Comparison of ENCODE assay signal across 9 cellular contexts in genomic region chr3:49005998-49006397, GRCh38. TPM values are rescaled to one million over a fixed set of nuclear protein-coding genes. Genes with fewer than 3 reads are reported as not detected.
DNase-seq lines count a peak whose midpoint lies in the region; ATAC-seq lines count a peak whose summit lies in the region.
"Had no signal": no experiment of that assay in that cellular context is flagged by ENCODE, and none has a peak within 500 bp of the region (broad histone marks: within the 10 kb centered on the region; RNA-seq: fewer than 3 reads in every experiment).

No MANE protein-coding gene starts in this region.

- no peak for ATAC-seq in HG03460 (IDR thresholded peaks at IDR 0.05; ENCODE audit: unreplicated experiment)

- H3K27me3 Mint-ChIP-seq in T-helper 1 cell treated with Interleukin-12 subunit alpha and Interleukin-12 subunit beta and Interleukin-4 antibody, amounts not matched to agents 30 μg/mL and 1 μg/mL, for 36 hours (ENCODE audit: low read depth) = no peaks in the 10 kb centered on the region
- no peaks in the 10 kb centered on the region for H3K27me3 Mint-ChIP-seq in activated CD4-positive, alpha-beta memory T cell treated with anti-CD3 and anti-CD28 coated beads, Interleukin-2, amount 10 ng/mL, durations not matched to agents 7 days and 5 days

- H3K9me3 ChIP-seq in iPS-18c (ENCODE audit: control insufficient read depth, insufficient read depth, low read length) = no peaks in the 10 kb centered on the region
- H3K9me3 ChIP-seq in stomach smooth muscle (ENCODE audit: control insufficient read depth in 2 of 2, low read length in 2 of 2) = no peaks in the 10 kb centered on the region

- H3K4me3 Mint-ChIP-seq in T-helper 1 cell treated with Interleukin-12 subunit alpha and Interleukin-12 subunit beta and Interleukin-4 antibody, amounts not matched to agents 30 μg/mL and 1 μg/mL, for 36 hours = peak overlapping the region; percentile 99
- H3K4me3 Mint-ChIP-seq in activated CD4-positive, alpha-beta memory T cell treated with anti-CD3 and anti-CD28 coated beads, Interleukin-2, amount 10 ng/mL, durations not matched to agents 7 days and 5 days = peak overlapping the region; percentile 99

- H3K4me3 ChIP-seq in iPS-18c (ENCODE audit: insufficient read depth, low read depth, low read length) = peak overlapping the region; percentile 79
- peak overlapping the region in 1 of 2 donors; percentile 95 for H3K4me3 ChIP-seq in stomach smooth muscle (ENCODE audit: low read length in 2 of 2)

- H3K36me3 Mint-ChIP-seq in T-helper 1 cell treated with Interleukin-12 subunit alpha and Interleukin-12 subunit beta and Interleukin-4 antibody, amounts not matched to agents 30 μg/mL and 1 μg/mL, for 36 hours (ENCODE audit: low read depth) = peaks cover 6% of the 10 kb centered on the region
- peaks cover 16% of the 10 kb centered on the region for H3K36me3 Mint-ChIP-seq in activated CD4-positive, alpha-beta memory T cell treated with anti-CD3 and anti-CD28 coated beads, Interleukin-2, amount 10 ng/mL, durations not matched to agents 7 days and 5 days (ENCODE audit: low read depth)

- H3K4me1 ChIP-seq in stomach smooth muscle (ENCODE audit: control insufficient read depth, insufficient read depth, low read length) = peaks cover 18% of the 10 kb centered on the region

- CTCF ChIA-PET in activated CD4-positive, alpha-beta memory T cell treated with anti-CD3 and anti-CD28 coated beads, Interleukin-2, amount 10 ng/mL, durations not matched to agents 7 days and 5 days (lab: Charles Lee) = interaction anchor here (1.2 to 6.6 kb wide), 3 partner anchors 15 to 410 kb away, joined by 4 to 124 read pairs (median 117); partner anchors contain the start of genes DALRD3, NDUFAF3 and P4HTM

- H3K4me1 Mint-ChIP-seq in T-helper 1 cell treated with Interleukin-12 subunit alpha and Interleukin-12 subunit beta and Interleukin-4 antibody, amounts not matched to agents 30 μg/mL and 1 μg/mL, for 36 hours (ENCODE audit: low read depth) = peaks cover 19% of the 10 kb centered on the region
- H3K4me1 Mint-ChIP-seq in activated CD4-positive, alpha-beta memory T cell treated with anti-CD3 and anti-CD28 coated beads, Interleukin-2, amount 10 ng/mL, durations not matched to agents 7 days and 5 days = peaks cover 33% of the 10 kb centered on the region

- H3K27ac ChIP-seq in stomach smooth muscle (ENCODE audit: low read length) = peak overlapping the region; percentile 97

- DNase-seq in T-helper 1 cell (no peak), NCI-H1105 (lab: John Stamatoyannopoulos, UW) (no peak), NCI-H2081 (lab: John Stamatoyannopoulos, UW) (no peak)
- no peak for DNase-seq in activated CD4-positive, alpha-beta memory T cell treated with anti-CD3 and anti-CD28 coated beads, Interleukin-2, amount 10 ng/mL, durations not matched to agents 7 days and 5 days
- DNase-seq: stimulated activated naive CD4-positive, alpha-beta T cell treated with Interleukin-2 at 50 U/mL for 16 hours had no signal

- peak overlapping the region; percentile 91 to 94 for H3K9ac ChIP-seq in stomach smooth muscle (ENCODE audit: low read length in 2 of 2)

- peaks cover 0 to 7% of the 10 kb centered on the region in 2 donors for H3K36me3 ChIP-seq in stomach smooth muscle (ENCODE audit: control insufficient read depth in 2 of 2, insufficient read depth in 2 of 2, low read length in 2 of 2)

- H3K9me3 Mint-ChIP-seq in T-helper 1 cell treated with Interleukin-12 subunit alpha and Interleukin-12 subunit beta and Interleukin-4 antibody, amounts not matched to agents 30 μg/mL and 1 μg/mL, for 36 hours = no peaks in the 10 kb centered on the region
- H3K9me3 Mint-ChIP-seq in activated CD4-positive, alpha-beta memory T cell treated with anti-CD3 and anti-CD28 coated beads, Interleukin-2, amount 10 ng/mL, durations not matched to agents 7 days and 5 days = no peaks in the 10 kb centered on the region

- no peaks in the 10 kb centered on the region for H3K27me3 ChIP-seq in stomach smooth muscle (ENCODE audit: control insufficient read depth in 1 of 2, insufficient read depth in 2 of 2, low read length in 2 of 2)

- POLR2A ChIA-PET in activated CD4-positive, alpha-beta memory T cell treated with anti-CD3 and anti-CD28 coated beads, Interleukin-2, amount 10 ng/mL, durations not matched to agents 7 days and 5 days (lab: Charles Lee) = interaction anchor here (3.0 to 6.2 kb wide), 6 partner anchors 9 to 88 kb away, joined by 9 to 309 read pairs (median 38); partner anchors contain the start of genes DALRD3, IMPDH2, NDUFAF3 and P4HTM

- H3K27ac Mint-ChIP-seq in T-helper 1 cell treated with Interleukin-12 subunit alpha and Interleukin-12 subunit beta and Interleukin-4 antibody, amounts not matched to agents 30 μg/mL and 1 μg/mL, for 36 hours = peak overlapping the region; percentile 99
- peak overlapping the region; percentile 99 for H3K27ac Mint-ChIP-seq in activated CD4-positive, alpha-beta memory T cell treated with anti-CD3 and anti-CD28 coated beads, Interleukin-2, amount 10 ng/mL, durations not matched to agents 7 days and 5 days

RNA-seq across cellular contexts. Expression of gene WDR6, which starts 1.2 kb away (rescaled TPM):
- total RNA-seq in activated CD4-positive, alpha-beta memory T cell treated with anti-CD3 and anti-CD28 coated beads, Interleukin-2, amount 10 ng/mL, durations not matched to agents 7 days and 5 days = 100 to 1,000 TPM; 135 to 148 TPM

RNA-seq across cellular contexts. Expression of gene DALRD3, which starts 12.4 kb away (rescaled TPM):
- total RNA-seq in activated CD4-positive, alpha-beta memory T cell treated with anti-CD3 and anti-CD28 coated beads, Interleukin-2, amount 10 ng/mL, durations not matched to agents 7 days and 5 days = 10 to 100 TPM; 21.6 to 24.5 TPM

RNA-seq across cellular contexts. Expression of gene NDUFAF3, which starts 15.9 kb away (rescaled TPM):
- total RNA-seq in activated CD4-positive, alpha-beta memory T cell treated with anti-CD3 and anti-CD28 coated beads, Interleukin-2, amount 10 ng/mL, durations not matched to agents 7 days and 5 days = 100 to 1,000 TPM in 1 of 2 experiments, 10 to 100 TPM in 1; 98.1 to 108 TPM

RNA-seq across cellular contexts. Expression of gene P4HTM, which starts 16.0 kb away (rescaled TPM):
- 10 to 100 TPM; 48.4 to 49.9 TPM for total RNA-seq in activated CD4-positive, alpha-beta memory T cell treated with anti-CD3 and anti-CD28 coated beads, Interleukin-2, amount 10 ng/mL, durations not matched to agents 7 days and 5 days

RNA-seq across cellular contexts. Expression of gene IMPDH2, which starts 23.2 kb away (rescaled TPM):
- total RNA-seq in activated CD4-positive, alpha-beta memory T cell treated with anti-CD3 and anti-CD28 coated beads, Interleukin-2, amount 10 ng/mL, durations not matched to agents 7 days and 5 days = 100 to 1,000 TPM; 131 to 133 TPM
